In genomic region chr11:69642913-69643632, GRCh38 we compare ENCODE assay signal across 1 cellular context.
TF ChIP-seq lines count a peak whose summit lies in the region.

No MANE protein-coding gene starts in this region.

TF ChIP-seq in K562, 482 proteins besides CTCF, POLR2A, EP300 and RAD21 (continued from another document and continues in another):
- TF ChIP-seq CBX5 (IDR thresholded peaks at IDR 0.05; ENCODE audit: borderline replicate concordance, low read depth) (no peak), ZZZ3 (IDR thresholded peaks at IDR 0.05) (no peak), HOXB6 (CRISPR knock-in tag; IDR thresholded peaks at IDR 0.05; ENCODE audit: borderline replicate concordance) (no peak), SOX6 (IDR thresholded peaks at IDR 0.05) (0 out of 2 replicates have a peak, but pooled peaks have one; percentile 32), CAMTA2 (CRISPR knock-in tag; conservative IDR thresholded peaks at IDR 0.05) (no peak), ZNF311 (CRISPR knock-in tag; IDR thresholded peaks at IDR 0.05) (no peak), ZNF212 (CRISPR knock-in tag; IDR thresholded peaks at IDR 0.05) (no peak), NR4A1 (CRISPR knock-in tag; IDR thresholded peaks at IDR 0.05) (no peak), NR4A1 (tag; IDR thresholded peaks at IDR 0.05) (no peak), BRD4 (IDR thresholded peaks at IDR 0.05) (no peak), MEF2A (IDR thresholded peaks at IDR 0.05; ENCODE audit: control insufficient read depth, low read depth, low read length) (no peak), POLR2AphosphoS5 (IDR thresholded peaks at IDR 0.05; ENCODE audit: control insufficient read depth, insufficient read depth, low read depth, low read length) (no peak), NR0B1 (IDR thresholded peaks at IDR 0.05; ENCODE audit: partially characterized antibody) (no peak), ZFP1 (CRISPR knock-in tag; IDR thresholded peaks at IDR 0.05) (no peak), RUNX1 (IDR thresholded peaks at IDR 0.05; ENCODE audit: low read depth) (no peak), NKRF (IDR thresholded peaks at IDR 0.05; ENCODE audit: borderline replicate concordance) (no peak), ZNF584 (CRISPR knock-in tag; IDR thresholded peaks at IDR 0.05; ENCODE audit: low read depth) (no peak), ETV5 (CRISPR knock-in tag; IDR thresholded peaks at IDR 0.05; ENCODE audit: low read depth) (no peak), ZBTB34 (CRISPR knock-in tag; IDR thresholded peaks at IDR 0.05) (no peak), STAT5B (CRISPR knock-in tag; IDR thresholded peaks at IDR 0.05) (no peak), FOXP1 (CRISPR knock-in tag; IDR thresholded peaks at IDR 0.05) (peak; percentile 88), U2AF1 (optimal IDR thresholded peaks at IDR 0.05; ENCODE audit: low read depth, low read length) (no peak), RREB1 (CRISPR knock-in tag; IDR thresholded peaks at IDR 0.05) (no peak), REST (CRISPR knock-in tag; IDR thresholded peaks at IDR 0.05; ENCODE audit: low read depth) (no peak), TRIM28 (IDR thresholded peaks at IDR 0.05) (no peak), TFAM (CRISPR knock-in tag; conservative IDR thresholded peaks at IDR 0.05) (no peak), MTF1 (CRISPR knock-in tag; IDR thresholded peaks at IDR 0.05; ENCODE audit: borderline replicate concordance) (no peak), NFE2L1 (tag; IDR thresholded peaks at IDR 0.05; ENCODE audit: borderline replicate concordance, low read depth) (no peak), NR3C1 (CRISPR knock-in tag; IDR thresholded peaks at IDR 0.05) (no peak), SMAD3 (CRISPR knock-in tag; conservative IDR thresholded peaks at IDR 0.05) (no peak), RBM39 (optimal IDR thresholded peaks at IDR 0.05; ENCODE audit: low read depth, low read length) (no peak), ZNF655 (CRISPR knock-in tag; IDR thresholded peaks at IDR 0.05) (no peak), ZNF592 (IDR thresholded peaks at IDR 0.05) (no peak), SRSF9 (IDR thresholded peaks at IDR 0.05; ENCODE audit: borderline replicate concordance, low read depth, low read length) (no peak), ZNF274 (IDR thresholded peaks at IDR 0.05; ENCODE audit: borderline replicate concordance, low read depth, low read length) (no peak), ADNP (tag; IDR thresholded peaks at IDR 0.05) (no peak), SRSF7 (optimal IDR thresholded peaks at IDR 0.05; ENCODE audit: low read depth, low read length) (no peak), SMARCB1 (IDR thresholded peaks at IDR 0.05; ENCODE audit: insufficient read length, low read depth) (no peak), BRF2 (IDR thresholded peaks at IDR 0.05; ENCODE audit: borderline replicate concordance, insufficient read depth, insufficient read length) (no peak), ZNF75A (CRISPR knock-in tag; IDR thresholded peaks at IDR 0.05) (no peak), ELF1 (tag; IDR thresholded peaks at IDR 0.05) (no peak), HDAC3 (IDR thresholded peaks at IDR 0.05; ENCODE audit: borderline replicate concordance, partially characterized antibody) (no peak), SETDB1 (IDR thresholded peaks at IDR 0.05; ENCODE audit: low read length) (no peak)
